Comparison of ENCODE assay signal across 1 cellular context in the genomic region with DNA sequence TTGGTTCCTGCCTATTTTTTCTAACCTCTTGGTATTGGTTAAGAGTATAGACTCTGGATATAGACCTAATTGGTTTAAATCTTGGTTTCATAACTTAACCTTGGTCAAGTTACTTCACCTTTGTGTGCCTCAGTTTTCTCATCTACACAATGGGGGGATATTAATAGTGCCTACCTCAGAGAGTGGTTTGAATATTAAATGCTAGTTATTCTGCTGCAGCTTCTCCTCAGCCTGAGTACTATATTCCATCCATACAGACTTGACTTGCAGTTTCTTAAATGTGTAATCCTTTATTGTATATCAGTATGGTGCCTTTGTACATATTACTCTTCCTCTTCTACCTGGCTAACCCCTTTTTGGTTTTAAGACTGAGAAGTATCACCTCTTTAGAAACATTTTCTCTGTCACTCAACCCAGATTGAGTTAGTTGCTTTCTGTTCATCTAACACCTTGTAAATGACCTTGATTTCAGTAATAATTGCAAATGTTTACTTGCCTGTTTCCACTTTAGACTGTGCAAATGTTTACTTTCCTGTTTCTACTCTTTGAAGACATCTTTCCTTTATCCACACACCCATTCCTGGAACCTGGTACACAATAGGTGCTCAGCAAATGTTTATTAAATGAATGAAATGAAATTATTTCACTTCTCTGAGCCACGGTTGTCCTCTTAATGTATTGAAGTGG.
TF ChIP-seq lines count a peak whose summit lies in the region.

No MANE protein-coding gene starts in this region.

TF ChIP-seq in HepG2, 621 proteins besides CTCF, POLR2A, EP300 and RAD21 (continued from another document):
- TF ChIP-seq, protein P1, sequence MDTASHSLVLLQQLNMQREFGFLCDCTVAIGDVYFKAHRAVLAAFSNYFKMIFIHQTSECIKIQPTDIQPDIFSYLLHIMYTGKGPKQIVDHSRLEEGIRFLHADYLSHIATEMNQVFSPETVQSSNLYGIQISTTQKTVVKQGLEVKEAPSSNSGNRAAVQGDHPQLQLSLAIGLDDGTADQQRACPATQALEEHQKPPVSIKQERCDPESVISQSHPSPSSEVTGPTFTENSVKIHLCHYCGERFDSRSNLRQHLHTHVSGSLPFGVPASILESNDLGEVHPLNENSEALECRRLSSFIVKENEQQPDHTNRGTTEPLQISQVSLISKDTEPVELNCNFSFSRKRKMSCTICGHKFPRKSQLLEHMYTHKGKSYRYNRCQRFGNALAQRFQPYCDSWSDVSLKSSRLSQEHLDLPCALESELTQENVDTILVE (CRISPR knock-in tag; IDR thresholded peaks at IDR 0.05): peak; percentile 1; the same call in 1 of the 2 replicates
- no peak for TF ChIP-seq SNAI1 (CRISPR knock-in tag; IDR thresholded peaks at IDR 0.05; ENCODE audit: borderline replicate concordance)
- TF ChIP-seq, protein P2, sequence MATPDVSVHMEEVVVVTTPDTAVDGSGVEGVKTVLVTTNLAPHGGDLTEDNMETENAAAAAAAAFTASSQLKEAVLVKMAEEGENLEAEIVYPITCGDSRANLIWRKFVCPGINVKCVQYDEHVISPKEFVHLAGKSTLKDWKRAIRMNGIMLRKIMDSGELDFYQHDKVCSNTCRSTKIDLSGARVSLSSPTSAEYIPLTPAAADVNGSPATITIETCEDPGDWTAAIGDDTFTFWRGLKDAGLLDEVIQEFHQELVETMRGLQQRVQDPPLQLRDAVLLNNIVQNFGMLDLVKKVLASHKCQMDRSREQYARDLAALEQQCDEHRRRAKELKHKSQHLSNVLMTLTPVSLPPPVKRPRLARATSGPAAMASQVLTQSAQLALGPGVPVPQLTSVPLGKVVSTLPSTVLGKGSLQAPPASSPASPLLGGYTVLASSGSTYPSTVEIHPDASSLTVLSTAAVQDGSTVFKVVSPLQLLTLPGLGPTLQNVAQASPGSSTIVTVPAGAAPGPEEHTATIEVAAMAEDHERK (CRISPR knock-in tag; IDR thresholded peaks at IDR 0.05; ENCODE audit: low read depth): no peak
- TF ChIP-seq EZH2 (conservative IDR thresholded peaks at IDR 0.05; ENCODE audit: low read depth, low read length): no peak
- no peak for TF ChIP-seq NFATC3 (CRISPR knock-in tag; IDR thresholded peaks at IDR 0.05)
- TF ChIP-seq ELF4 (CRISPR knock-in tag; IDR thresholded peaks at IDR 0.05; ENCODE audit: borderline replicate concordance): no peak
- no peak for TF ChIP-seq GLI4 (CRISPR knock-in tag; IDR thresholded peaks at IDR 0.05; ENCODE audit: borderline replicate concordance)
- TF ChIP-seq, protein P3, sequence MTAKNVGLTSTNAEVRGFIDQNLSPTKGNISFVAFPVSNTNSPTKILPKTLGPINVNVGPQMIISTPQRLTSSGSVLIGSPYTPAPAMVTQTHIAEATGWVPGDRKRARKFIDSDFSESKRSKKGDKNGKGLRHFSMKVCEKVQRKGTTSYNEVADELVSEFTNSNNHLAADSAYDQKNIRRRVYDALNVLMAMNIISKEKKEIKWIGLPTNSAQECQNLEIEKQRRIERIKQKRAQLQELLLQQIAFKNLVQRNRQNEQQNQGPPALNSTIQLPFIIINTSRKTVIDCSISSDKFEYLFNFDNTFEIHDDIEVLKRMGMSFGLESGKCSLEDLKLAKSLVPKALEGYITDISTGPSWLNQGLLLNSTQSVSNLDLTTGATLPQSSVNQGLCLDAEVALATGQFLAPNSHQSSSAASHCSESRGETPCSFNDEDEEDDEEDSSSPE (CRISPR knock-in tag; IDR thresholded peaks at IDR 0.05): no peak
- TF ChIP-seq TBX3 (IDR thresholded peaks at IDR 0.05; ENCODE audit: borderline replicate concordance): peak; percentile 81
- no peak for TF ChIP-seq MBNL3 (CRISPR knock-in tag; conservative IDR thresholded peaks at IDR 0.05)
- TF ChIP-seq ZFP36 (IDR thresholded peaks at IDR 0.05; ENCODE audit: borderline replicate concordance, low read depth, low read length, partially characterized antibody): no peak
- TF ChIP-seq ZNF354B (CRISPR knock-in tag; IDR thresholded peaks at IDR 0.05): no peak
- no peak for TF ChIP-seq ZNF30 (CRISPR knock-in tag; IDR thresholded peaks at IDR 0.05)
- TF ChIP-seq, protein P4, sequence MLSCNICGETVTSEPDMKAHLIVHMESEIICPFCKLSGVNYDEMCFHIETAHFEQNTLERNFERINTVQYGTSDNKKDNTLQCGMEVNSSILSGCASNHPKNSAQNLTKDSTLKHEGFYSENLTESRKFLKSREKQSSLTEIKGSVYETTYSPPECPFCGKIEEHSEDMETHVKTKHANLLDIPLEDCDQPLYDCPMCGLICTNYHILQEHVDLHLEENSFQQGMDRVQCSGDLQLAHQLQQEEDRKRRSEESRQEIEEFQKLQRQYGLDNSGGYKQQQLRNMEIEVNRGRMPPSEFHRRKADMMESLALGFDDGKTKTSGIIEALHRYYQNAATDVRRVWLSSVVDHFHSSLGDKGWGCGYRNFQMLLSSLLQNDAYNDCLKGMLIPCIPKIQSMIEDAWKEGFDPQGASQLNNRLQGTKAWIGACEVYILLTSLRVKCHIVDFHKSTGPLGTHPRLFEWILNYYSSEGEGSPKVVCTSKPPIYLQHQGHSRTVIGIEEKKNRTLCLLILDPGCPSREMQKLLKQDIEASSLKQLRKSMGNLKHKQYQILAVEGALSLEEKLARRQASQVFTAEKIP (CRISPR knock-in tag; IDR thresholded peaks at IDR 0.05; ENCODE audit: borderline replicate concordance): no peak
- TF ChIP-seq MYC (CRISPR knock-in tag; IDR thresholded peaks at IDR 0.05; ENCODE audit: borderline replicate concordance): no peak
- no peak for TF ChIP-seq MYNN (CRISPR knock-in tag; IDR thresholded peaks at IDR 0.05; ENCODE audit: low read depth)
- no peak for TF ChIP-seq ZNF780A (CRISPR knock-in tag; IDR thresholded peaks at IDR 0.05)
- TF ChIP-seq TARDBP (CRISPR knock-in tag; IDR thresholded peaks at IDR 0.05): peak; percentile 37; the same call in 1 of the 2 replicates
- no peak for TF ChIP-seq RBM22 (optimal IDR thresholded peaks at IDR 0.05; ENCODE audit: low read length)
- TF ChIP-seq SAFB2 (CRISPR knock-in tag; IDR thresholded peaks at IDR 0.05; ENCODE audit: borderline replicate concordance, low read depth): no peak
- TF ChIP-seq, protein P5, sequence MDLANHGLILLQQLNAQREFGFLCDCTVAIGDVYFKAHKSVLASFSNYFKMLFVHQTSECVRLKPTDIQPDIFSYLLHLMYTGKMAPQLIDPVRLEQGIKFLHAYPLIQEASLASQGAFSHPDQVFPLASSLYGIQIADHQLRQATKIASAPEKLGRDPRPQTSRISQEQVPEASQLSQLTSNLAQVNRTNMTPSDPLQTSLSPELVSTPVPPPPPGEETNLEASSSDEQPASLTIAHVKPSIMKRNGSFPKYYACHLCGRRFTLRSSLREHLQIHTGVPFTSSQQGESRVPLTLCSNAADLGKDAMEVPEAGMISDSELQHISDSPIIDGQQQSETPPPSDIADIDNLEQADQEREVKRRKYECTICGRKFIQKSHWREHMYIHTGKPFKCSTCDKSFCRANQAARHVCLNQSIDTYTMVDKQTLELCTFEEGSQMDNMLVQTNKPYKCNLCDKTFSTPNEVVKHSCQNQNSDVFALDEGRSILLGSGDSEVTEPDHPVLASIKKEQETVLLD (CRISPR knock-in tag; IDR thresholded peaks at IDR 0.05; ENCODE audit: low read depth): no peak
- no peak for TF ChIP-seq ZBTB21 (CRISPR knock-in tag; IDR thresholded peaks at IDR 0.05)
- TF ChIP-seq MZF1 (CRISPR knock-in tag; IDR thresholded peaks at IDR 0.05; ENCODE audit: borderline replicate concordance): no peak
